14 cellular contexts compared by ENCODE assay signal in the genomic region with DNA sequence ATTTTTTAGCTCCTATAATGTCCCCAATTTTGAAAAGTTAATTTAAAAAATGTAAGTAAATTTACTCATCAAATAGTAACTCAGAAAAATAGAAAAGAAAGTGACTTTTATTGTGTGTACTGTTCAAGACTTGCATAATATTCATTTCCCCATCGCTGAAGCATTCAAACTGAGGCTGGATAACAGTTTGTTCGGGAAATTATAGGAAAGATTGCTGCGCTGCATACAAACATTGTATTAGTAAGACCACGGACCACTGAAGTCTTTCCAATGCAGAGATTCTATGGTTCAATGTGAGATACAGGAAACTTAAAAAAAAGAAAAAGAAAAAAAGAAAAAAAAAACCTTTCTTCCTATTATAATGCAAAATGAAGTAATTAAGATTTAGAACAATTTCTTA. TPM values are rescaled to one million over a fixed set of nuclear protein-coding genes. Genes with fewer than 3 reads are reported as not detected.
A peak's percentile ranks its signal among the peaks of the same experiment; 100 is the strongest.
DNase-seq lines count a peak whose midpoint lies in the region; ATAC-seq lines count a peak whose summit lies in the region.
"Had no signal": no experiment of that assay in that cellular context is flagged by ENCODE, and none has a peak within 500 bp of the region (broad histone marks: within the 10 kb centered on the region; RNA-seq: fewer than 3 reads in every experiment).

No MANE protein-coding gene starts in this region.

- peaks cover 88% of the 10 kb centered on the region for H3K36me3 Mint-ChIP-seq in activated CD8-positive, alpha-beta memory T cell treated with anti-CD3 and anti-CD28 coated beads, Interleukin-2, amount 10 ng/mL, durations not matched to agents 7 days and 5 days
- H3K36me3 Mint-ChIP-seq in central memory CD8-positive, alpha-beta T cell (ENCODE audit: insufficient read depth) = peaks cover 77% of the 10 kb centered on the region
- H3K36me3 Mint-ChIP-seq in stimulated activated memory B cell treated with anti-CD40 and anti-IgM and Interleukin-4, amounts not matched to agents 10 μg/mL and 1 μg/mL and 100 μg/mL, for 72 hours = peaks cover 67% of the 10 kb centered on the region

- H3K27me3 Mint-ChIP-seq in activated CD8-positive, alpha-beta memory T cell treated with anti-CD3 and anti-CD28 coated beads, Interleukin-2, amount 10 ng/mL, durations not matched to agents 7 days and 5 days = no peaks in the 10 kb centered on the region
- no peaks in the 10 kb centered on the region for H3K27me3 Mint-ChIP-seq in central memory CD8-positive, alpha-beta T cell
- no peaks in the 10 kb centered on the region for H3K27me3 Mint-ChIP-seq in stimulated activated memory B cell treated with anti-CD40 and anti-IgM and Interleukin-4, amounts not matched to agents 10 μg/mL and 1 μg/mL and 100 μg/mL, for 72 hours
- H3K27me3 Mint-ChIP-seq: brain had no signal

- H3K4me1 Mint-ChIP-seq in activated CD8-positive, alpha-beta memory T cell treated with anti-CD3 and anti-CD28 coated beads, Interleukin-2, amount 10 ng/mL, durations not matched to agents 7 days and 5 days = peaks cover 56% of the 10 kb centered on the region
- H3K4me1 Mint-ChIP-seq in central memory CD8-positive, alpha-beta T cell = peaks cover 52% of the 10 kb centered on the region
- peaks cover 65% of the 10 kb centered on the region for H3K4me1 Mint-ChIP-seq in stimulated activated memory B cell treated with anti-CD40 and anti-IgM and Interleukin-4, amounts not matched to agents 10 μg/mL and 1 μg/mL and 100 μg/mL, for 72 hours

- no peak for DNase-seq in activated CD8-positive, alpha-beta memory T cell treated with anti-CD3 and anti-CD28 coated beads, Interleukin-2, amount 10 ng/mL, durations not matched to agents 7 days and 5 days
- DNase-seq in activated CD8-positive, alpha-beta memory T cell treated with anti-CD3 and anti-CD28 coated beads, Interleukin-2, amount 50 U/mL, for 48 hours = no peak
- DNase-seq in OCI-M1 (lab: John Stamatoyannopoulos, UW) (peak; percentile 42), AG20443 (ENCODE audit: low spot score) (no peak), NCI-H1694 treated with DMSO at 0.1 percent for 48 hours (lab: John Stamatoyannopoulos, UW) (no peak), retina (no peak)
- no peak for DNase-seq in central memory CD8-positive, alpha-beta T cell (ENCODE audit: low spot score in 2 of 2)
- DNase-seq: H7; MG63; stimulated activated CD4-positive, alpha-beta T cell treated with anti-CD3 and anti-CD28 coated beads, Interleukin-2, amount 100 ng/mL, for 48 hours had no signal

- H3K9me3 Mint-ChIP-seq in activated CD8-positive, alpha-beta memory T cell treated with anti-CD3 and anti-CD28 coated beads, Interleukin-2, amount 10 ng/mL, durations not matched to agents 7 days and 5 days (ENCODE audit: low read depth) = no peaks in the 10 kb centered on the region
- H3K9me3 Mint-ChIP-seq in central memory CD8-positive, alpha-beta T cell = no peaks in the 10 kb centered on the region
- no peaks in the 10 kb centered on the region for H3K9me3 Mint-ChIP-seq in stimulated activated memory B cell treated with anti-CD40 and anti-IgM and Interleukin-4, amounts not matched to agents 10 μg/mL and 1 μg/mL and 100 μg/mL, for 72 hours
- H3K9me3 Mint-ChIP-seq: brain had no signal

- peak overlapping the region; percentile 99 for H3K4me3 Mint-ChIP-seq in activated CD8-positive, alpha-beta memory T cell treated with anti-CD3 and anti-CD28 coated beads, Interleukin-2, amount 10 ng/mL, durations not matched to agents 7 days and 5 days
- H3K4me3 Mint-ChIP-seq in central memory CD8-positive, alpha-beta T cell = peak overlapping the region; percentile 99
- H3K4me3 Mint-ChIP-seq in stimulated activated memory B cell treated with anti-CD40 and anti-IgM and Interleukin-4, amounts not matched to agents 10 μg/mL and 1 μg/mL and 100 μg/mL, for 72 hours = peak overlapping the region; percentile 17
- H3K4me3 Mint-ChIP-seq: brain had no signal

- no peak for ATAC-seq in activated CD8-positive, alpha-beta memory T cell treated with anti-CD3 and anti-CD28 coated beads, Interleukin-2, amount 10 ng/mL, durations not matched to agents 7 days and 5 days
- ATAC-seq in central memory CD8-positive, alpha-beta T cell (replicated peaks; ENCODE audit: extremely low read depth, poor library complexity, severe bottlenecking) = no peak
- no peak for ATAC-seq in stimulated activated memory B cell treated with anti-CD40 and anti-IgM and Interleukin-4, amounts not matched to agents 10 μg/mL and 1 μg/mL and 100 μg/mL, for 72 hours
- ATAC-seq: activated CD4-positive, CD25-positive, alpha-beta regulatory T cell treated with anti-CD3 and anti-CD28 coated beads, Interleukin-2, amount 50 U/mL, for 24 hours; esophagus mucosa had no signal

- CTCF ChIA-PET in activated CD8-positive, alpha-beta memory T cell treated with anti-CD3 and anti-CD28 coated beads, Interleukin-2, amount 10 ng/mL, durations not matched to agents 7 days and 5 days (lab: Charles Lee) = interaction anchor here (0.6 to 1.8 kb wide), 2 partner anchors 8 to 116 kb away, joined by 4 to 5 read pairs; no protein-coding TSS in a partner anchor

- H3K27ac Mint-ChIP-seq in activated CD8-positive, alpha-beta memory T cell treated with anti-CD3 and anti-CD28 coated beads, Interleukin-2, amount 10 ng/mL, durations not matched to agents 7 days and 5 days = peak overlapping the region; percentile 88
- peak overlapping the region; percentile 92 for H3K27ac Mint-ChIP-seq in central memory CD8-positive, alpha-beta T cell (ENCODE audit: low read depth)
- peak overlapping the region; percentile 37 for H3K27ac Mint-ChIP-seq in stimulated activated memory B cell treated with anti-CD40 and anti-IgM and Interleukin-4, amounts not matched to agents 10 μg/mL and 1 μg/mL and 100 μg/mL, for 72 hours
- H3K27ac Mint-ChIP-seq: brain had no signal

RNA-seq across cellular contexts. Expression of gene STK17B, which starts 10.4 kb away (rescaled TPM):
- 100 to 1,000 TPM; 389 to 511 TPM for total RNA-seq in activated CD8-positive, alpha-beta memory T cell treated with anti-CD3 and anti-CD28 coated beads, Interleukin-2, amount 10 ng/mL, durations not matched to agents 7 days and 5 days

Comparison
In these comparisons a context has a peak if more than half of its experiments do, and no peak if none do; other contexts are left out.
1. H3K27ac Mint-ChIP-seq: peak in every context shown above with its lines; median percentile 92 in central memory CD8-positive, alpha-beta T cell; 88 in activated CD8-positive, alpha-beta memory T cell treated with anti-CD3 and anti-CD28 coated beads, Interleukin-2, amount 10 ng/mL, durations not matched to agents 7 days and 5 days; 37 in stimulated activated memory B cell treated with anti-CD40 and anti-IgM and Interleukin-4, amounts not matched to agents 10 μg/mL and 1 μg/mL and 100 μg/mL, for 72 hours.
2. H3K4me3 Mint-ChIP-seq: peak in every context shown above with its lines; median percentile 99 in activated CD8-positive, alpha-beta memory T cell treated with anti-CD3 and anti-CD28 coated beads, Interleukin-2, amount 10 ng/mL, durations not matched to agents 7 days and 5 days; 99 in central memory CD8-positive, alpha-beta T cell; 17 in stimulated activated memory B cell treated with anti-CD40 and anti-IgM and Interleukin-4, amounts not matched to agents 10 μg/mL and 1 μg/mL and 100 μg/mL, for 72 hours.